2 cellular contexts compared by ENCODE assay signal in genomic region chr16:74768239-74768638, GRCh38.
TF ChIP-seq lines count a peak whose summit lies in the region.

No MANE protein-coding gene starts in this region.

TF ChIP-seq in A549, 52 proteins besides CTCF, POLR2A, EP300 and RAD21 (continued from another document):
- no peak for TF ChIP-seq NR3C1 (IDR thresholded peaks at IDR 0.05)
- TF ChIP-seq MYC (IDR thresholded peaks at IDR 0.05; ENCODE audit: borderline replicate concordance, low read length), result no peak
- no peak for TF ChIP-seq HMGXB4 (CRISPR knock-in tag; IDR thresholded peaks at IDR 0.05; ENCODE audit: borderline replicate concordance)
- no peak for TF ChIP-seq FOXS1 (CRISPR knock-in tag; IDR thresholded peaks at IDR 0.05)
- no peak for TF ChIP-seq HOXB13 (CRISPR knock-in tag; IDR thresholded peaks at IDR 0.05; ENCODE audit: low read depth)
- TF ChIP-seq ELK1 (IDR thresholded peaks at IDR 0.05; ENCODE audit: low read depth, low read length), result no peak
- no peak for TF ChIP-seq ZSCAN20 (CRISPR knock-in tag; IDR thresholded peaks at IDR 0.05)
- TF ChIP-seq RFX5 (IDR thresholded peaks at IDR 0.05), result no peak
TF ChIP-seq in A549: peak in this region for 0.

TF ChIP-seq in HCT116, 20 proteins besides CTCF, POLR2A, EP300 and RAD21 (continued from another document):
- no peak for TF ChIP-seq ATF3 (IDR thresholded peaks at IDR 0.05)
